22 cellular contexts compared by ENCODE assay signal in the genomic region with DNA sequence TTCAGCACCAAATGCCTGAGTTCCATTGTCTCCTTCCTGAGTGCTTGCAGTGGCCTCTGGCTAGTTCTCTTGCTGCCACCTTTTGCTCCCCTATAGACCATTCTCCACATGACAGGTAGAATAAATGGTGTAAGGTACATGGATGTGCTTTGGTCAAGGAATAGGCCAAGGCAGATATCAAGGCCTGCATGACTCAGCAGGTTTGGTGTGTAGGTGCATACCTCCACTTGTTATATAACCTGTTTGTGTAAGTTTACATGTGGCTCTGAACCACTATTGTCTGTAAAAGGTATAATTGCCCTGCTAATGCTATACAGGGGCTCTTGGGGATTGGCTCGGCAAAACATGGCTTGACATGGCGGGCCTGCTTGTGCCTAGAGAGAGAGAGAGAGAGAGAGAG.
"Had no signal": no experiment of that assay in that cellular context is flagged by ENCODE, and none has a peak within 500 bp of the region (broad histone marks: within the 10 kb centered on the region; RNA-seq: fewer than 3 reads in every experiment).

No MANE protein-coding gene starts in this region.

- H3K27me3 ChIP-seq: colonic mucosa, gastrocnemius medialis, ovary, tibial nerve, upper lobe of left lung had no signal

- H3K4me1 ChIP-seq: colonic mucosa, gastrocnemius medialis, lower lobe of right lung, psoas muscle, tibial nerve, upper lobe of left lung had no signal

- H3K9me3 ChIP-seq: colonic mucosa, gastrocnemius medialis, lower lobe of right lung, psoas muscle, thoracic aorta, tibial nerve, upper lobe of left lung had no signal

- DNase-seq: colonic mucosa; effector CD8-positive, alpha-beta T cell; endodermal cell; foreskin fibroblast; gastrocnemius medialis; head of caudate nucleus; left ventricle myocardium superior; lower lobe of right lung; naive thymus-derived CD4-positive, alpha-beta T cell; nucleus accumbens; ovary; psoas muscle; stimulated activated CD4-positive, alpha-beta T cell treated with anti-CD3 and anti-CD28 coated beads, Interleukin-15, amount 100 ng/mL, for 24 hours; stimulated activated CD4-positive, alpha-beta T cell treated with anti-CD3 and anti-CD28 coated beads, Interleukin-2, amount 100 ng/mL, for 48 hours; stimulated activated naive B cell treated with anti-CD40 and anti-IgM and Interleukin-4, amounts not matched to agents 10 μg/mL and 1 μg/mL and 100 μg/mL, for 72 hours had no signal

- H3K4me3 ChIP-seq: colonic mucosa, gastrocnemius medialis, lower lobe of right lung, ovary, psoas muscle, skin epidermis, thoracic aorta, tibial nerve, upper lobe of left lung had no signal

- FAIRE-seq: keratinocyte, urothelium cell line had no signal

- H3K27ac ChIP-seq: colonic mucosa, epithelial cell of prostate, gastrocnemius medialis, lower lobe of right lung, ovary, psoas muscle, skin epidermis, thoracic aorta, tibial nerve, upper lobe of left lung had no signal

- H3K36me3 ChIP-seq: colonic mucosa, gastrocnemius medialis, lower lobe of right lung, ovary, thoracic aorta, tibial nerve, upper lobe of left lung had no signal
